12 cellular contexts compared by ENCODE assay signal in genomic region chr3:39249453-39250115, GRCh38. TPM values are rescaled to one million over a fixed set of nuclear protein-coding genes. Genes with fewer than 3 reads are reported as not detected.
A peak's percentile ranks its signal among the peaks of the same experiment; 100 is the strongest.
DNase-seq lines count a peak whose midpoint lies in the region; ATAC-seq and TF ChIP-seq lines count a peak whose summit lies in the region.
"Had no signal": no experiment of that assay in that cellular context is flagged by ENCODE, and none has a peak within 500 bp of the region (broad histone marks: within the 10 kb centered on the region; RNA-seq: fewer than 3 reads in every experiment).

No MANE protein-coding gene starts in this region.

- no peaks in the 10 kb centered on the region for H3K27me3 Mint-ChIP-seq in activated CD4-positive, alpha-beta T cell treated with anti-CD3 and anti-CD28 coated beads for 36 hours
- H3K27me3 Mint-ChIP-seq in stimulated activated naive B cell treated with anti-CD40 and anti-IgM and Interleukin-4, amounts not matched to agents 10 μg/mL and 1 μg/mL and 100 μg/mL, for 72 hours: no peaks in the 10 kb centered on the region

- TF ChIP-seq POLR2A in Peyer's patch (IDR thresholded peaks at IDR 0.05): no peak

- peaks cover 6% of the 10 kb centered on the region for H3K4me1 Mint-ChIP-seq in activated CD4-positive, alpha-beta T cell treated with anti-CD3 and anti-CD28 coated beads for 36 hours
- peaks cover 43 to 52% of the 10 kb centered on the region in 2 donors for H3K4me1 Mint-ChIP-seq in stimulated activated naive B cell treated with anti-CD40 and anti-IgM and Interleukin-4, amounts not matched to agents 10 μg/mL and 1 μg/mL and 100 μg/mL, for 72 hours

- intact Hi-C loops in activated CD4-positive, alpha-beta T cell treated with anti-CD3 and anti-CD28 coated beads for 36 hours (cut with DNase I, micrococcal nuclease): no loop called here
- intact Hi-C loops in dorsolateral prefrontal cortex (cut with DNase I) (no loop called here), PC-9 (cut with micrococcal nuclease; ENCODE audit: unreplicated experiment) (no loop called here)

- no peaks in the 10 kb centered on the region for H3K9me3 Mint-ChIP-seq in activated CD4-positive, alpha-beta T cell treated with anti-CD3 and anti-CD28 coated beads for 36 hours (ENCODE audit: low read depth)
- H3K9me3 Mint-ChIP-seq in stimulated activated naive B cell treated with anti-CD40 and anti-IgM and Interleukin-4, amounts not matched to agents 10 μg/mL and 1 μg/mL and 100 μg/mL, for 72 hours: no peaks in the 10 kb centered on the region
- H3K9me3 Mint-ChIP-seq: activated T-cell treated with anti-CD3 and anti-CD28 coated beads, Interleukin-2, amount 50 U/mL, for 4 hours had no signal

- H3K27ac ChIP-seq in dorsolateral prefrontal cortex (peak overlapping the region in 37 of 59 donors; percentile 2 to 82 (median 55)), Peyer's patch (no peak overlapping the region), PC-9 (no peak overlapping the region), SJCRH30 (no peak overlapping the region)

- H3K4me2 ChIP-seq in PC-9: no peak overlapping the region

- POLR2A ChIA-PET in activated CD4-positive, alpha-beta T cell treated with anti-CD3 and anti-CD28 coated beads for 36 hours (lab: Charles Lee): interaction anchor here (0.6 kb wide), 1 partner anchor 105 kb away, joined by 3 read pairs; no protein-coding TSS in a partner anchor
- POLR2A ChIA-PET in PC-9 (lab: Charles Lee; ENCODE audit: unreplicated experiment): no interaction called here

- H3K36me3 ChIP-seq in Peyer's patch (no peaks in the 10 kb centered on the region), PC-9 (ENCODE audit: low read depth) (no peaks in the 10 kb centered on the region), SJCRH30 (no peaks in the 10 kb centered on the region)
- H3K36me3 ChIP-seq: gastrocnemius medialis had no signal

- BruUV-seq in PC-9 (replicated peaks; lab: Mats Ljungman, UMichigan): no TSS peak

- CTCF ChIA-PET in activated CD4-positive, alpha-beta T cell treated with anti-CD3 and anti-CD28 coated beads for 36 hours (lab: Charles Lee): interaction anchor here (0.7 to 2.9 kb wide), 3 partner anchors 39 to 122 kb away, joined by 3 to 12 read pairs (median 3); no protein-coding TSS in a partner anchor
- CTCF ChIA-PET in PC-9 (lab: Charles Lee): no interaction called here

- no peaks in the 10 kb centered on the region for H3K9me2 ChIP-seq in PC-9 (ENCODE audit: insufficient read depth)

- DNase-seq in activated CD4-positive, alpha-beta T cell treated with anti-CD3 and anti-CD28 coated beads for 36 hours: no peak
- DNase-seq in activated CD4-positive, alpha-beta T cell treated with anti-CD3 and anti-CD28 coated beads, Interleukin-2, amount 50 U/mL, for 4 hours: no peak
- DNase-seq in dorsolateral prefrontal cortex (peak in 1 of 10 donors; percentile 54), Peyer's patch (no peak), PC-9 (no peak), SJCRH30 (no peak)
- no peak for DNase-seq in stimulated activated naive B cell treated with anti-CD40 and anti-IgM and Interleukin-4, amounts not matched to agents 10 μg/mL and 1 μg/mL and 100 μg/mL, for 72 hours
- DNase-seq: activated T-cell treated with anti-CD3 and anti-CD28 coated beads, Interleukin-2, amount 50 U/mL, for 4 hours; central memory CD4-positive, alpha-beta T cell; gastrocnemius medialis had no signal

- H3F3A ChIP-seq in PC-9 (ENCODE audit: insufficient read depth, low read depth): no peaks in the 10 kb centered on the region

- H3K9me3 ChIP-seq in Peyer's patch: no peaks in the 10 kb centered on the region
- H3K9me3 ChIP-seq in PC-9 (ENCODE audit: insufficient read depth, low read depth): no peaks in the 10 kb centered on the region
- no peaks in the 10 kb centered on the region for H3K9me3 ChIP-seq in SJCRH30 (replicated peaks)
- H3K9me3 ChIP-seq: gastrocnemius medialis had no signal

- ATAC-seq in activated CD4-positive, alpha-beta T cell treated with anti-CD3 and anti-CD28 coated beads for 36 hours: peak; percentile 12
- peak; percentile 47 for ATAC-seq in HG03196 (IDR thresholded peaks at IDR 0.05; ENCODE audit: unreplicated experiment)
- ATAC-seq in stimulated activated naive B cell treated with anti-CD40 and anti-IgM and Interleukin-4, amounts not matched to agents 10 μg/mL and 1 μg/mL and 100 μg/mL, for 72 hours (replicated peaks): peak; percentile 62 to 68
- ATAC-seq: activated T-cell treated with anti-CD3 and anti-CD28 coated beads, Interleukin-2, amount 50 U/mL, for 4 hours had no signal

- H3K36me3 Mint-ChIP-seq in activated CD4-positive, alpha-beta T cell treated with anti-CD3 and anti-CD28 coated beads for 36 hours (ENCODE audit: low read depth): no peaks in the 10 kb centered on the region
- H3K36me3 Mint-ChIP-seq in stimulated activated naive B cell treated with anti-CD40 and anti-IgM and Interleukin-4, amounts not matched to agents 10 μg/mL and 1 μg/mL and 100 μg/mL, for 72 hours: peaks cover 6 to 7% of the 10 kb centered on the region in 2 donors

- H3K27ac Mint-ChIP-seq in activated CD4-positive, alpha-beta T cell treated with anti-CD3 and anti-CD28 coated beads for 36 hours: no peak overlapping the region
- peak overlapping the region; percentile 57 for H3K27ac Mint-ChIP-seq in stimulated activated naive B cell treated with anti-CD40 and anti-IgM and Interleukin-4, amounts not matched to agents 10 μg/mL and 1 μg/mL and 100 μg/mL, for 72 hours

- H3K4me3 ChIP-seq in dorsolateral prefrontal cortex (no peak overlapping the region), Peyer's patch (no peak overlapping the region), PC-9 (no peak overlapping the region), SJCRH30 (no peak overlapping the region)
- H3K4me3 ChIP-seq: gastrocnemius medialis had no signal

- no peaks in the 10 kb centered on the region for H3K27me3 ChIP-seq in dorsolateral prefrontal cortex
- H3K27me3 ChIP-seq in Peyer's patch: no peaks in the 10 kb centered on the region
- H3K27me3 ChIP-seq in PC-9 (ENCODE audit: insufficient read depth, low read depth): peaks cover 48% of the 10 kb centered on the region
- no peaks in the 10 kb centered on the region for H3K27me3 ChIP-seq in SJCRH30
- H3K27me3 ChIP-seq: gastrocnemius medialis had no signal

- H2AFZ ChIP-seq in PC-9: no peak overlapping the region

- H3K4me1 ChIP-seq in Peyer's patch (peaks cover 0 to 5% (median 0%) of the 10 kb centered on the region in 4 donors), PC-9 (replicated peaks; ENCODE audit: insufficient read depth) (no peaks in the 10 kb centered on the region), SJCRH30 (no peaks in the 10 kb centered on the region)

- no peaks in the 10 kb centered on the region for H4K20me1 ChIP-seq in PC-9 (ENCODE audit: insufficient read depth)

- TF ChIP-seq CTCF in dorsolateral prefrontal cortex (IDR thresholded peaks at IDR 0.05 in 54 of 56, conservative IDR thresholded peaks at IDR 0.05 in 2 of 56; ENCODE audit: low read depth in 1 of 56, partially characterized antibody in 56 of 56) (no peak), Peyer's patch (IDR thresholded peaks at IDR 0.05) (no peak), PC-9 (conservative IDR thresholded peaks at IDR 0.05) (no peak)

- H3K4me3 Mint-ChIP-seq in activated CD4-positive, alpha-beta T cell treated with anti-CD3 and anti-CD28 coated beads for 36 hours: no peak overlapping the region
- peak overlapping the region in 1 of 2 donors; percentile 7 for H3K4me3 Mint-ChIP-seq in stimulated activated naive B cell treated with anti-CD40 and anti-IgM and Interleukin-4, amounts not matched to agents 10 μg/mL and 1 μg/mL and 100 μg/mL, for 72 hours
- H3K4me3 Mint-ChIP-seq: activated T-cell treated with anti-CD3 and anti-CD28 coated beads, Interleukin-2, amount 50 U/mL, for 4 hours had no signal

- H3K79me2 ChIP-seq in PC-9 (ENCODE audit: low read depth): no peaks in the 10 kb centered on the region

RNA-seq across cellular contexts. Expression of gene CX3CR1, which starts 30.3 kb away (rescaled TPM):
- total RNA-seq in activated CD4-positive, alpha-beta T cell treated with anti-CD3 and anti-CD28 coated beads for 36 hours: under 1 TPM; 0.14 to 0.16 TPM
- 10 to 100 TPM in 97 of 120 experiments, 1 to 10 TPM in 23; 1.4 to 62.4 (median 16.5) TPM for total RNA-seq in dorsolateral prefrontal cortex
- not detected for total RNA-seq in Peyer's patch
- total RNA-seq in PC-9 (2021): not detected in 2 replicates
- total RNA-seq in SJCRH30 (2014; rRNA removed; shearing (Covaris generic)): not detected in 2 replicates
- total RNA-seq: A673 had no signal

RNA-seq across cellular contexts. Expression of gene XIRP1, which starts 57.2 kb away (rescaled TPM):
- 1 to 10 TPM; 1.4 to 2.2 TPM for total RNA-seq in activated CD4-positive, alpha-beta T cell treated with anti-CD3 and anti-CD28 coated beads for 36 hours
- total RNA-seq in dorsolateral prefrontal cortex (under 1 TPM in 41 of 120 experiments, not detected in 79; 0.06 to 0.38 (median 0.17) TPM), Peyer's patch (under 1 TPM in 1 of 4 donors, not detected in 3; 0.76 TPM), PC-9 (2021) (not detected in 2 replicates)
- total RNA-seq in SJCRH30 (2014; rRNA removed; shearing (Covaris generic)): 0.61 and 0.91 TPM in 2 replicates
- total RNA-seq: A673 had no signal

Comparison
In these comparisons a context has a peak if more than half of its experiments do, and no peak if none do; other contexts are left out.
1. ATAC-seq: peak in every context shown above with its lines; median percentile 65 in stimulated activated naive B cell treated with anti-CD40 and anti-IgM and Interleukin-4, amounts not matched to agents 10 μg/mL and 1 μg/mL and 100 μg/mL, for 72 hours; 47 in HG03196; 12 in activated CD4-positive, alpha-beta T cell treated with anti-CD3 and anti-CD28 coated beads for 36 hours.
2. H3K27ac ChIP-seq: peak in dorsolateral prefrontal cortex (37 of 59); none in Peyer's patch (0 of 4), PC-9 (single experiment) and SJCRH30 (single experiment).